ENCODE assay signal across 13 cellular contexts in genomic region chr10:123835575-123835974, GRCh38. TPM values are rescaled to one million over a fixed set of nuclear protein-coding genes. Genes with fewer than 3 reads are reported as not detected.
A peak's percentile ranks its signal among the peaks of the same experiment; 100 is the strongest.
DNase-seq lines count a peak whose midpoint lies in the region; ATAC-seq, FAIRE-seq and TF ChIP-seq lines count a peak whose summit lies in the region.
"Had no signal": no experiment of that assay in that cellular context is flagged by ENCODE, and none has a peak within 500 bp of the region (broad histone marks: within the 10 kb centered on the region; RNA-seq: fewer than 3 reads in every experiment).

No MANE protein-coding gene starts in this region.

- no peak for DNase-seq in GM12892 (ENCODE audit: insufficient read length)
- DNase-seq in left cardiac atrium: no peak
- DNase-seq in NCI-H2227 (lab: John Stamatoyannopoulos, UW; ENCODE audit: unreplicated experiment): no peak
- DNase-seq in RPMI8226: no peak
- DNase-seq in activated naive CD4-positive, alpha-beta T cell treated with anti-CD3 and anti-CD28 coated beads for 36 hours: no peak
- DNase-seq: NCI-H1930 had no signal

- peaks cover 6% of the 10 kb centered on the region for H3K27me3 Mint-ChIP-seq in activated naive CD4-positive, alpha-beta T cell treated with anti-CD3 and anti-CD28 coated beads for 36 hours (ENCODE audit: low read depth)

- no peak overlapping the region for H3K4me3 Mint-ChIP-seq in activated naive CD4-positive, alpha-beta T cell treated with anti-CD3 and anti-CD28 coated beads for 36 hours
- H3K4me3 Mint-ChIP-seq: GM23338 had no signal

- FAIRE-seq in GM12892 (lab: Jason Lieb, UNC): peak; percentile 76
- FAIRE-seq: K562, keratinocyte had no signal

- CTCF ChIA-PET in activated naive CD4-positive, alpha-beta T cell treated with anti-CD3 and anti-CD28 coated beads for 36 hours (lab: Charles Lee): no interaction called here

- intact Hi-C loops in left cardiac atrium (cut with DNase I): no loop called here
- intact Hi-C loops in activated naive CD4-positive, alpha-beta T cell treated with anti-CD3 and anti-CD28 coated beads for 36 hours (cut with micrococcal nuclease): no loop called here

- peaks cover 3% of the 10 kb centered on the region for H3K9me3 Mint-ChIP-seq in activated naive CD4-positive, alpha-beta T cell treated with anti-CD3 and anti-CD28 coated beads for 36 hours
- H3K9me3 Mint-ChIP-seq: GM23338 had no signal

- ATAC-seq in GM19455 (IDR thresholded peaks at IDR 0.05; ENCODE audit: unreplicated experiment) (peak; percentile 73), HG02870 (IDR thresholded peaks at IDR 0.05; ENCODE audit: unreplicated experiment) (peak; percentile 81), HG03571 (IDR thresholded peaks at IDR 0.05; ENCODE audit: unreplicated experiment) (peak; percentile 91), left cardiac atrium (no peak)
- ATAC-seq: GM23338, K562 had no signal

- H3K27ac Mint-ChIP-seq in activated naive CD4-positive, alpha-beta T cell treated with anti-CD3 and anti-CD28 coated beads for 36 hours: no peak overlapping the region
- H3K27ac Mint-ChIP-seq: GM23338 had no signal

- no peaks in the 10 kb centered on the region for H3K4me1 Mint-ChIP-seq in activated naive CD4-positive, alpha-beta T cell treated with anti-CD3 and anti-CD28 coated beads for 36 hours (ENCODE audit: low read depth)

- no peak for TF ChIP-seq POLR2A in GM12892 (IDR thresholded peaks at IDR 0.05; ENCODE audit: low read depth, low read length)

- H3K36me3 Mint-ChIP-seq in activated naive CD4-positive, alpha-beta T cell treated with anti-CD3 and anti-CD28 coated beads for 36 hours (ENCODE audit: low read depth): no peaks in the 10 kb centered on the region

RNA-seq across cellular contexts. Expression of gene CPXM2, which starts 56.0 kb away (rescaled TPM):
- polyA plus RNA-seq in GM12892 (2012; ENCODE audit: missing spikeins): 0.17 TPM
- total RNA-seq in left cardiac atrium: 10 to 100 TPM; 12.5 to 17.0 TPM
- not detected for total RNA-seq in activated naive CD4-positive, alpha-beta T cell treated with anti-CD3 and anti-CD28 coated beads for 36 hours
- total RNA-seq: K562 had no signal
- polyA plus RNA-seq: AG04450, K562 had no signal

Comparison
In these comparisons a context has a peak if more than half of its experiments do, and no peak if none do; other contexts are left out.
1. ATAC-seq: peak in GM19455 (single experiment), HG02870 (single experiment) and HG03571 (single experiment); none in left cardiac atrium (0 of 2).
2. RNA of gene CPXM2, which starts 56.0 kb away (total RNA-seq): 12.5 to 17.0 TPM in left cardiac atrium; not detected in activated naive CD4-positive, alpha-beta T cell treated with anti-CD3 and anti-CD28 coated beads for 36 hours; every median in the first group is over 10 times any median in the second.